ENCODE assay signal across 9 cellular contexts in the genomic region with DNA sequence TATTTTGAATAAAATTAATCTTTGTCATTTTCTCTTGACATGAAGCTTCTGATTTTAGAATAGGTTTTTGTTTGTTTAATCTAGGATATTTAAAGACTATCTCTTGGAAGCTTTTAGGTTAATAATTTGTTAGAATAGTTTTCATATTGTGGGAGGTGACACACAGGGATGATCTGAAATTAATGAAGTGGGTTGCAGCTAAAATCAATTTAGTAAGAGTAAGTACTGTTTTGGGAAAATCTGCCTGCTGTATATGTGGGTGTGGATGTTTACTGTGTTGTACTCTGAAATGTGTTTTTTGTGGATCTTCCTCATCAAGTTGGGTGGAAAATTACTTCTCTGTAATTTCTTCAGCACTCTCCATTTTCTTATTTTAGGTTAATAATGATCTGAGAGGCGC.
A peak's percentile ranks its signal among the peaks of the same experiment; 100 is the strongest.
DNase-seq lines count a peak whose midpoint lies in the region; ATAC-seq, FAIRE-seq and TF ChIP-seq lines count a peak whose summit lies in the region.
"Had no signal": no experiment of that assay in that cellular context is flagged by ENCODE, and none has a peak within 500 bp of the region (broad histone marks: within the 10 kb centered on the region; RNA-seq: fewer than 3 reads in every experiment).

No MANE protein-coding gene starts in this region.

- H3K27ac Mint-ChIP-seq in dendritic cell treated with granulocyte-macrophage colony-stimulating factor and Interleukin-4, amounts not matched to agents 40 ng/mL and 50 ng/mL, for 4 days: peak overlapping the region; percentile 96

- no peak for FAIRE-seq in RCC 7860 (lab: Jason Lieb, UNC)

- H3K9me3 ChIP-seq in AG04450 (ENCODE audit: control insufficient read depth, insufficient read depth, low read length) (no peaks in the 10 kb centered on the region; the same call in 1 of the 2 replicates), MG63 (no peaks in the 10 kb centered on the region), neutrophil (no peaks in the 10 kb centered on the region)

- H3K27ac ChIP-seq in AG04450 (ENCODE audit: low read depth, low read length) (no peak overlapping the region), neutrophil (peak overlapping the region; percentile 74)

- H3K36me3 Mint-ChIP-seq in dendritic cell treated with granulocyte-macrophage colony-stimulating factor and Interleukin-4, amounts not matched to agents 40 ng/mL and 50 ng/mL, for 4 days (ENCODE audit: low read depth): peaks cover 26% of the 10 kb centered on the region

- peak overlapping the region; percentile 35 for H3K4me3 Mint-ChIP-seq in dendritic cell treated with granulocyte-macrophage colony-stimulating factor and Interleukin-4, amounts not matched to agents 40 ng/mL and 50 ng/mL, for 4 days

- POLR2A ChIA-PET in AG04450 (lab: Yijun Ruan, JAX): no interaction called here

- ATAC-seq in GM19467 (IDR thresholded peaks at IDR 0.05; ENCODE audit: unreplicated experiment): no peak
- no peak for ATAC-seq in HG03571 (IDR thresholded peaks at IDR 0.05; ENCODE audit: unreplicated experiment)

- peaks cover 15% of the 10 kb centered on the region for H3K4me1 Mint-ChIP-seq in dendritic cell treated with granulocyte-macrophage colony-stimulating factor and Interleukin-4, amounts not matched to agents 40 ng/mL and 50 ng/mL, for 4 days (ENCODE audit: low read depth)

- peaks cover 7 to 13% of the 10 kb centered on the region in 2 experiments for H3K4me1 ChIP-seq in neutrophil (ENCODE audit: control insufficient read depth in 1 of 2, insufficient read depth in 1 of 2, low read depth in 1 of 2, low read length in 1 of 2)

- H3K4me3 ChIP-seq in AG04450 (ENCODE audit: low read depth, low read length): peak overlapping the region; percentile 51
- peak overlapping the region; percentile 26 for H3K4me3 ChIP-seq in MG63
- H3K4me3 ChIP-seq in neutrophil (ENCODE audit: low read depth in 1 of 2, low read length in 1 of 2): no peak overlapping the region

- no peaks in the 10 kb centered on the region for H3K27me3 Mint-ChIP-seq in dendritic cell treated with granulocyte-macrophage colony-stimulating factor and Interleukin-4, amounts not matched to agents 40 ng/mL and 50 ng/mL, for 4 days

- DNase-seq in AG04450 (ENCODE audit: low read depth, low spot score) (no peak), MG63 (no peak), NCI-H226 (no peak), RCC 7860 (ENCODE audit: low spot score) (no peak)
- DNase-seq: KG1 had no signal

- no peak for TF ChIP-seq CTCF in AG04450 (IDR thresholded peaks at IDR 0.05; ENCODE audit: low read depth, low read length)
- TF ChIP-seq CTCF in neutrophil (IDR thresholded peaks at IDR 0.05): no peak

- CTCF ChIA-PET in AG04450 (lab: Charles Lee): interaction anchor here (1.2 kb wide), 1 partner anchor 36 kb away, joined by 5 read pairs; no protein-coding TSS in a partner anchor

- no peaks in the 10 kb centered on the region for H3K9me3 Mint-ChIP-seq in dendritic cell treated with granulocyte-macrophage colony-stimulating factor and Interleukin-4, amounts not matched to agents 40 ng/mL and 50 ng/mL, for 4 days

- H3K27me3 ChIP-seq in AG04450 (ENCODE audit: control insufficient read depth, insufficient read depth, low read length) (no peaks in the 10 kb centered on the region), MG63 (no peaks in the 10 kb centered on the region), neutrophil (no peaks in the 10 kb centered on the region)

- H3K36me3 ChIP-seq in MG63: peaks cover 45% of the 10 kb centered on the region
- peaks cover 23% of the 10 kb centered on the region for H3K36me3 ChIP-seq in neutrophil

- intact Hi-C loops in dendritic cell treated with granulocyte-macrophage colony-stimulating factor and Interleukin-4, amounts not matched to agents 40 ng/mL and 50 ng/mL, for 4 days (cut with micrococcal nuclease): loop anchor here (5.0 kb wide), 1 partner anchor 80 kb away; a partner anchor contains a TSS

Comparison
In these comparisons a context has a peak if more than half of its experiments do, and no peak if none do; other contexts are left out.
1. H3K4me3 ChIP-seq: peak in AG04450 (single experiment) and MG63 (single experiment); none in neutrophil (0 of 2).